ENCODE assay signal across 22 cellular contexts in genomic region chr21:29184047-29184446, GRCh38. TPM values are rescaled to one million over a fixed set of nuclear protein-coding genes. Genes with fewer than 3 reads are reported as not detected.
DNase-seq lines count a peak whose midpoint lies in the region; ATAC-seq, FAIRE-seq and TF ChIP-seq lines count a peak whose summit lies in the region.
"Had no signal": no experiment of that assay in that cellular context is flagged by ENCODE, and none has a peak within 500 bp of the region (broad histone marks: within the 10 kb centered on the region; RNA-seq: fewer than 3 reads in every experiment).

No MANE protein-coding gene starts in this region.

- intact Hi-C loops in Right ventricle myocardium inferior (cut with DNase I) (no loop called here), cardiac septum (cut with DNase I) (no loop called here), HepG2 (cut with micrococcal nuclease; ENCODE audit: unreplicated experiment) (no loop called here)

- H3K36me3 Mint-ChIP-seq in activated T-helper 17 cell treated with anti-CD3 and anti-CD28 coated beads, Interleukin-2, amount 50 U/mL, for 72 hours (ENCODE audit: low read depth) = peaks cover 1% of the 10 kb centered on the region

- no peaks in the 10 kb centered on the region for H3K9me3 Mint-ChIP-seq in activated T-helper 17 cell treated with anti-CD3 and anti-CD28 coated beads, Interleukin-2, amount 50 U/mL, for 72 hours
- H3K9me3 Mint-ChIP-seq: naive thymus-derived CD8-positive, alpha-beta T cell had no signal

- TF ChIP-seq POLR2A in HepG2 (IDR thresholded peaks at IDR 0.05; ENCODE audit: insufficient read depth in 1 of 2, low read depth in 2 of 2, low read length in 2 of 2) = no peak
- no peak for TF ChIP-seq POLR2A in upper lobe of left lung (IDR thresholded peaks at IDR 0.05)

- WGBS in HepG2 (ENCODE audit: low lambda C conversion rate) = 8% methylated on average over 1 of the region's 1 CpG
- WGBS in upper lobe of left lung, 2 donors = 50 to 72% methylated on average over 1 of the region's 1 CpG

- TF ChIP-seq CTCF in HepG2 (CRISPR knock-in tag; IDR thresholded peaks at IDR 0.05) (no peak), upper lobe of left lung (IDR thresholded peaks at IDR 0.05) (no peak)

- POLR2A ChIA-PET in HepG2 (lab: Yijun Ruan, JAX) = no interaction called here

- no peak for FAIRE-seq in HepG2 (lab: Jason Lieb, UNC)
- FAIRE-seq: endometrium, H1, islet of Langerhans had no signal

- no peaks in the 10 kb centered on the region for H4K20me1 ChIP-seq in HepG2 (ENCODE audit: insufficient read depth, low read length)

- no peak overlapping the region for H3K4me2 ChIP-seq in HepG2 (ENCODE audit: low read depth, low read length)

- TF ChIP-seq EP300 in HepG2 (IDR thresholded peaks at IDR 0.05; ENCODE audit: low read depth in 2 of 2, low read length in 2 of 2) (no peak), HepG2 (CRISPR knock-in tag; IDR thresholded peaks at IDR 0.05; ENCODE audit: borderline replicate concordance) (no peak), upper lobe of left lung (IDR thresholded peaks at IDR 0.05) (no peak)

- H3K36me3 ChIP-seq in HepG2 (replicated peaks in 1 of 2; ENCODE audit: control insufficient read depth in 1 of 2, insufficient read depth in 2 of 2, low read length in 2 of 2) = no peaks in the 10 kb centered on the region
- H3K36me3 ChIP-seq in upper lobe of left lung = no peaks in the 10 kb centered on the region
- H3K36me3 ChIP-seq: stomach had no signal

- H3K4me1 Mint-ChIP-seq in activated T-helper 17 cell treated with anti-CD3 and anti-CD28 coated beads, Interleukin-2, amount 50 U/mL, for 72 hours = peaks cover 18% of the 10 kb centered on the region

- CTCF ChIA-PET in HepG2 (lab: Yijun Ruan, JAX; ENCODE audit: low intra/inter-chr PET ratio, low total read pairs) = no interaction called here

- DNase-seq in Right ventricle myocardium inferior (ENCODE audit: missing footprints) (no peak), cardiac septum (ENCODE audit: low spot score) (no peak), SKM-1 (lab: John Stamatoyannopoulos, UW; ENCODE audit: unreplicated experiment) (peak; percentile 94), HepG2 (ENCODE audit: low spot score) (peak; percentile 36), upper lobe of left lung (peak in 1 of 2 donors; percentile 40), SW480 (ENCODE audit: low spot score) (no peak)
- DNase-seq in activated CD4-positive, alpha-beta T cell treated with anti-CD3 and anti-CD28 coated beads for 1 hour = no peak
- DNase-seq: 8988T; activated CD4-positive, CD25-positive, alpha-beta regulatory T cell treated with anti-CD3 and anti-CD28 coated beads, Interleukin-2, amount 50 U/mL, for 72 hours; central memory CD4-positive, alpha-beta T cell; COR-L47; Karpas-422; naive thymus-derived CD8-positive, alpha-beta T cell; NCI-H1930; NCI-H69; stomach had no signal

- H2AFZ ChIP-seq in HepG2 (ENCODE audit: low read length) = no peak overlapping the region

- in situ Hi-C loops in HepG2 (cut with HindIII; ENCODE audit: extremely low pct_ligation_motif_present, low pct_unique_long_range_greater_than_20kb) = loop anchor here (10.0 kb wide), 1 partner anchor 111 kb away; the partner anchor contains the start of gene BACH1

- H3K4me1 ChIP-seq in HepG2 (ENCODE audit: insufficient read depth, low read length) = peaks cover 36% of the 10 kb centered on the region
- peaks cover 10 to 33% (median 21%) of the 10 kb centered on the region in 4 donors for H3K4me1 ChIP-seq in upper lobe of left lung

- no peaks in the 10 kb centered on the region for H3K79me2 ChIP-seq in HepG2 (ENCODE audit: insufficient read depth, low read length)

- ATAC-seq in Right ventricle myocardium inferior (peak; percentile 54), HepG2 (peak; percentile 33; the same call in 1 of the 3 replicates), upper lobe of left lung (ENCODE audit: low FRiP score in 2 of 2) (peak; percentile 69 to 77)
- ATAC-seq in activated T-helper 17 cell treated with anti-CD3 and anti-CD28 coated beads, Interleukin-2, amount 50 U/mL, for 72 hours (replicated peaks) = no peak
- ATAC-seq: activated naive CD4-positive, alpha-beta T cell treated with anti-CD3 and anti-CD28 coated beads, Interleukin-2, amount 50 U/mL, for 72 hours; naive thymus-derived CD8-positive, alpha-beta T cell had no signal

- no peak overlapping the region for H3K4me3 ChIP-seq in HepG2 (replicated peaks in 1 of 3; ENCODE audit: insufficient read depth in 1 of 3, low read depth in 2 of 3, low read length in 3 of 3)
- H3K4me3 ChIP-seq in upper lobe of left lung = no peak overlapping the region
- H3K4me3 ChIP-seq: stomach had no signal

- BruUV-seq in HepG2 (replicated peaks; lab: Mats Ljungman, UMichigan) = no TSS peak

- H3K27me3 ChIP-seq in HepG2 (ENCODE audit: control insufficient read depth in 1 of 2, insufficient read depth in 2 of 2, low read length in 2 of 2) = no peaks in the 10 kb centered on the region
- no peaks in the 10 kb centered on the region for H3K27me3 ChIP-seq in upper lobe of left lung
- H3K27me3 ChIP-seq: stomach had no signal

- H3K27ac ChIP-seq in HepG2 (ENCODE audit: extremely low read length, insufficient read depth, low read length) (no peak overlapping the region), upper lobe of left lung (peak overlapping the region in 2 of 4 donors; percentile 26 to 73)

- no peak overlapping the region for H3K4me3 Mint-ChIP-seq in activated T-helper 17 cell treated with anti-CD3 and anti-CD28 coated beads, Interleukin-2, amount 50 U/mL, for 72 hours
- H3K4me3 Mint-ChIP-seq: naive thymus-derived CD8-positive, alpha-beta T cell had no signal

- no peak overlapping the region for H3K9ac ChIP-seq in HepG2 (ENCODE audit: insufficient read depth, low read depth, low read length)

- H3K9me3 ChIP-seq in HepG2 (ENCODE audit: low read length) (no peaks in the 10 kb centered on the region), upper lobe of left lung (no peaks in the 10 kb centered on the region)
- H3K9me3 ChIP-seq: stomach had no signal

- TF ChIP-seq RAD21 in HepG2 (CRISPR knock-in tag; IDR thresholded peaks at IDR 0.05) = no peak

- no peaks in the 10 kb centered on the region for H3K27me3 Mint-ChIP-seq in activated T-helper 17 cell treated with anti-CD3 and anti-CD28 coated beads, Interleukin-2, amount 50 U/mL, for 72 hours

- H3K27ac Mint-ChIP-seq in activated T-helper 17 cell treated with anti-CD3 and anti-CD28 coated beads, Interleukin-2, amount 50 U/mL, for 72 hours = no peak overlapping the region
- H3K27ac Mint-ChIP-seq: activated naive CD4-positive, alpha-beta T cell treated with anti-CD3 and anti-CD28 coated beads, Interleukin-2, amount 50 U/mL, for 72 hours; naive thymus-derived CD8-positive, alpha-beta T cell had no signal

TF ChIP-seq in HepG2, 621 proteins besides CTCF, POLR2A, EP300 and RAD21 (continues in another document):
- TF ChIP-seq SRSF9 (IDR thresholded peaks at IDR 0.05; ENCODE audit: borderline replicate concordance, insufficient read depth, low read depth, low read length, poor library complexity, severe bottlenecking) = no peak
- peak; percentile 72 for TF ChIP-seq PPARG (CRISPR knock-in tag; conservative IDR thresholded peaks at IDR 0.05)
- no peak for TF ChIP-seq GATAD2A (CRISPR knock-in tag; IDR thresholded peaks at IDR 0.05)
- TF ChIP-seq RARA (CRISPR knock-in tag; IDR thresholded peaks at IDR 0.05) = peak; percentile 87
- TF ChIP-seq RXRB (CRISPR knock-in tag; IDR thresholded peaks at IDR 0.05; ENCODE audit: borderline replicate concordance) = peak; percentile 74

RNA-seq across cellular contexts. Expression of gene MAP3K7CL, which starts 53.6 kb away (rescaled TPM):
- total RNA-seq in Right ventricle myocardium inferior (1.1 TPM), cardiac septum (85.8 TPM), HepG2 (2016; rRNA removed; fragmentation: Illumina TruSeq; extraction: Trizol) (0.15 TPM in 1 of 2 replicates, not detected in the other), upper lobe of left lung (1 to 10 TPM; 3.5 to 9.4 (median 5.9) TPM)
- not detected in 2 replicates for total RNA-seq in HepG2 (2016; cell fraction: cytosol; rRNA removed; fragmentation: Illumina TruSeq; extraction: Trizol; ENCODE audit: low read depth)
- total RNA-seq in HepG2 (2016; cell fraction: insoluble cytoplasmic fraction; rRNA removed; fragmentation: Illumina TruSeq; extraction: Trizol) = 0.37 TPM in 1 of 2 replicates, not detected in the other
- not detected in 2 replicates for total RNA-seq in HepG2 (2016; cell fraction: membrane; rRNA removed; fragmentation: Illumina TruSeq; extraction: Trizol)
- total RNA-seq in HepG2 (2016; cell fraction: nucleus; rRNA removed; fragmentation: Illumina TruSeq; extraction: Trizol) = not detected in 2 replicates
- 0.04 TPM in 1 of 2 replicates, not detected in the other for polyA plus RNA-seq in HepG2 (2011; rRNA removed)
- 0.04 TPM in 1 of 2 replicates, not detected in the other for polyA plus RNA-seq in HepG2 (2011; cell fraction: cytosol; rRNA removed)
- polyA plus RNA-seq in HepG2 (2011; cell fraction: nucleus; rRNA removed) = not detected in 2 replicates
- polyA plus RNA-seq in HepG2 (2012) = not detected in 2 replicates
- 0.18 TPM in 1 of 2 replicates, not detected in the other for polyA plus RNA-seq in HepG2 (2016; cell fraction: cytosol; fragmentation: Illumina TruSeq; extraction: Trizol; ENCODE audit: low read depth)
- not detected in 2 replicates for polyA plus RNA-seq in HepG2 (2016; cell fraction: insoluble cytoplasmic fraction; fragmentation: Illumina TruSeq; extraction: Trizol; ENCODE audit: low read depth)
- polyA plus RNA-seq in HepG2 (2016; cell fraction: membrane; fragmentation: Illumina TruSeq; extraction: Trizol; ENCODE audit: low read depth) = 0.13 and 0.19 TPM in 2 replicates
- polyA plus RNA-seq in HepG2 (2016; cell fraction: nucleus; fragmentation: Illumina TruSeq; extraction: Trizol; ENCODE audit: insufficient read depth, low read depth) = not detected in 2 replicates
- polyA minus RNA-seq in HepG2 (2011; rRNA and poly(A)+ RNA removed; ENCODE audit: low replicate concordance) = 5.5 TPM in 1 of 2 replicates, not detected in the other
- not detected in 2 replicates for polyA minus RNA-seq in HepG2 (2011; cell fraction: cytosol; rRNA and poly(A)+ RNA removed)
- polyA minus RNA-seq in HepG2 (2011; cell fraction: nucleus; rRNA and poly(A)+ RNA removed) = not detected in 2 replicates
- 1 to 10 TPM; 3.2 to 9.5 TPM for total RNA-seq in activated T-helper 17 cell treated with anti-CD3 and anti-CD28 coated beads, Interleukin-2, amount 50 U/mL, for 72 hours
- total RNA-seq: H1, SK-MEL-5 had no signal
- polyA plus RNA-seq: H1 had no signal

Comparison
In these comparisons a context has a peak if more than half of its experiments do, and no peak if none do; other contexts are left out.
1. DNase-seq: peak in SKM-1 (single experiment) and HepG2 (single experiment); none in Right ventricle myocardium inferior (single experiment), cardiac septum (single experiment), SW480 (single experiment) and activated CD4-positive, alpha-beta T cell treated with anti-CD3 and anti-CD28 coated beads for 1 hour (single experiment).